Comparison of ENCODE assay signal across 16 cellular contexts in genomic region chr19:1425902-1426301, GRCh38. TPM values are rescaled to one million over a fixed set of nuclear protein-coding genes. Genes with fewer than 3 reads are reported as not detected.
"Had no signal": no experiment of that assay in that cellular context is flagged by ENCODE, and none has a peak within 500 bp of the region (broad histone marks: within the 10 kb centered on the region; RNA-seq: fewer than 3 reads in every experiment).

No MANE protein-coding gene starts in this region.

- H3K4me1 Mint-ChIP-seq: activated CD4-positive, alpha-beta T cell treated with anti-CD3 and anti-CD28 coated beads, Interleukin-2, amount 10 ng/mL, durations not matched to agents 7 days and 5 days had no signal

- H3K4me3 ChIP-seq: left ventricle myocardium inferior, ovary had no signal

- H3K27ac Mint-ChIP-seq: activated CD4-positive, alpha-beta T cell treated with anti-CD3 and anti-CD28 coated beads, Interleukin-2, amount 10 ng/mL, durations not matched to agents 7 days and 5 days; activated naive CD8-positive, alpha-beta T cell treated with anti-CD3 and anti-CD28 coated beads, Interleukin-2, amount 10 ng/mL, durations not matched to agents 7 days and 5 days; activated T-cell treated with anti-CD3 and anti-CD28 coated beads, Interleukin-2, amount 50 U/mL, for 72 hours; T-helper 2 cell treated with Interferon-gamma antibody and Interleukin-4, amounts not matched to agents 5 μg/mL and 100 μg/mL, for 36 hours had no signal

- H3K27ac ChIP-seq: brain microvascular endothelial cell, left ventricle myocardium inferior, ovary had no signal

- H3K9me3 ChIP-seq: left ventricle myocardium inferior, ovary had no signal

- H3K4me3 Mint-ChIP-seq: activated CD4-positive, alpha-beta T cell treated with anti-CD3 and anti-CD28 coated beads, Interleukin-2, amount 10 ng/mL, durations not matched to agents 7 days and 5 days; activated naive CD8-positive, alpha-beta T cell treated with anti-CD3 and anti-CD28 coated beads, Interleukin-2, amount 10 ng/mL, durations not matched to agents 7 days and 5 days; activated T-cell treated with anti-CD3 and anti-CD28 coated beads, Interleukin-2, amount 50 U/mL, for 72 hours; central memory CD8-positive, alpha-beta T cell; T-helper 2 cell treated with Interferon-gamma antibody and Interleukin-4, amounts not matched to agents 5 μg/mL and 100 μg/mL, for 36 hours had no signal

- H3K36me3 ChIP-seq: ovary had no signal

- DNase-seq: activated CD4-positive, alpha-beta T cell treated with anti-CD3 and anti-CD28 coated beads, Interleukin-2, amount 10 ng/mL, durations not matched to agents 7 days and 5 days; activated CD8-positive, alpha-beta memory T cell treated with anti-CD3 and anti-CD28 coated beads, Interleukin-2, amount 50 U/mL, for 48 hours; activated gamma-delta T cell treated with Interleukin-2 at 50 U/mL for 16 hours; activated naive CD8-positive, alpha-beta T cell treated with anti-CD3 and anti-CD28 coated beads, Interleukin-2, amount 10 ng/mL, durations not matched to agents 7 days and 5 days; activated T-cell treated with anti-CD3 and anti-CD28 coated beads, Interleukin-2, amount 50 U/mL, for 72 hours; brain microvascular endothelial cell; cortex of kidney; effector memory CD4-positive, alpha-beta T cell; left ventricle myocardium inferior; mesenchymal stem cell; ovary; stimulated activated CD4-positive, alpha-beta T cell treated with anti-CD3 and anti-CD28 coated beads, Interleukin-1b, Interleukin-23, amount 100 ng/mL, for 48 hours had no signal

- H3K27me3 Mint-ChIP-seq: activated CD4-positive, alpha-beta T cell treated with anti-CD3 and anti-CD28 coated beads, Interleukin-2, amount 10 ng/mL, durations not matched to agents 7 days and 5 days; activated naive CD8-positive, alpha-beta T cell treated with anti-CD3 and anti-CD28 coated beads, Interleukin-2, amount 10 ng/mL, durations not matched to agents 7 days and 5 days; central memory CD8-positive, alpha-beta T cell had no signal

- ATAC-seq: activated T-cell treated with anti-CD3 and anti-CD28 coated beads, Interleukin-2, amount 50 U/mL, for 72 hours had no signal

- H3K9me3 Mint-ChIP-seq: activated CD4-positive, alpha-beta T cell treated with anti-CD3 and anti-CD28 coated beads, Interleukin-2, amount 10 ng/mL, durations not matched to agents 7 days and 5 days; activated naive CD8-positive, alpha-beta T cell treated with anti-CD3 and anti-CD28 coated beads, Interleukin-2, amount 10 ng/mL, durations not matched to agents 7 days and 5 days; activated T-cell treated with anti-CD3 and anti-CD28 coated beads, Interleukin-2, amount 50 U/mL, for 72 hours; central memory CD8-positive, alpha-beta T cell; T-helper 2 cell treated with Interferon-gamma antibody and Interleukin-4, amounts not matched to agents 5 μg/mL and 100 μg/mL, for 36 hours had no signal

- H3K27me3 ChIP-seq: brain microvascular endothelial cell, ovary had no signal

RNA-seq across cellular contexts. Expression of gene APC2, which starts 24.0 kb away (rescaled TPM):
- total RNA-seq: epithelial cell of proximal tubule, kidney epithelial cell had no signal
